ENCODE assay signal across 1 cellular context in genomic region chr17:44220211-44221071, GRCh38.
TF ChIP-seq lines count a peak whose summit lies in the region.

No MANE protein-coding gene starts in this region.

TF ChIP-seq in K562, 482 proteins besides CTCF, POLR2A, EP300 and RAD21 (continued from another document and continues in another):
- TF ChIP-seq, protein P1, sequence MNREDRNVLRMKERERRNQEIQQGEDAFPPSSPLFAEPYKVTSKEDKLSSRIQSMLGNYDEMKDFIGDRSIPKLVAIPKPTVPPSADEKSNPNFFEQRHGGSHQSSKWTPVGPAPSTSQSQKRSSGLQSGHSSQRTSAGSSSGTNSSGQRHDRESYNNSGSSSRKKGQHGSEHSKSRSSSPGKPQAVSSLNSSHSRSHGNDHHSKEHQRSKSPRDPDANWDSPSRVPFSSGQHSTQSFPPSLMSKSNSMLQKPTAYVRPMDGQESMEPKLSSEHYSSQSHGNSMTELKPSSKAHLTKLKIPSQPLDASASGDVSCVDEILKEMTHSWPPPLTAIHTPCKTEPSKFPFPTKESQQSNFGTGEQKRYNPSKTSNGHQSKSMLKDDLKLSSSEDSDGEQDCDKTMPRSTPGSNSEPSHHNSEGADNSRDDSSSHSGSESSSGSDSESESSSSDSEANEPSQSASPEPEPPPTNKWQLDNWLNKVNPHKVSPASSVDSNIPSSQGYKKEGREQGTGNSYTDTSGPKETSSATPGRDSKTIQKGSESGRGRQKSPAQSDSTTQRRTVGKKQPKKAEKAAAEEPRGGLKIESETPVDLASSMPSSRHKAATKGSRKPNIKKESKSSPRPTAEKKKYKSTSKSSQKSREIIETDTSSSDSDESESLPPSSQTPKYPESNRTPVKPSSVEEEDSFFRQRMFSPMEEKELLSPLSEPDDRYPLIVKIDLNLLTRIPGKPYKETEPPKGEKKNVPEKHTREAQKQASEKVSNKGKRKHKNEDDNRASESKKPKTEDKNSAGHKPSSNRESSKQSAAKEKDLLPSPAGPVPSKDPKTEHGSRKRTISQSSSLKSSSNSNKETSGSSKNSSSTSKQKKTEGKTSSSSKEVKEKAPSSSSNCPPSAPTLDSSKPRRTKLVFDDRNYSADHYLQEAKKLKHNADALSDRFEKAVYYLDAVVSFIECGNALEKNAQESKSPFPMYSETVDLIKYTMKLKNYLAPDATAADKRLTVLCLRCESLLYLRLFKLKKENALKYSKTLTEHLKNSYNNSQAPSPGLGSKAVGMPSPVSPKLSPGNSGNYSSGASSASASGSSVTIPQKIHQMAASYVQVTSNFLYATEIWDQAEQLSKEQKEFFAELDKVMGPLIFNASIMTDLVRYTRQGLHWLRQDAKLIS (CRISPR knock-in tag; IDR thresholded peaks at IDR 0.05), result peak; percentile 48; the same call in 1 of the 2 replicates
- TF ChIP-seq HSF4 (CRISPR knock-in tag; IDR thresholded peaks at IDR 0.05; ENCODE audit: borderline replicate concordance) (no peak), ZNF717 (CRISPR knock-in tag; IDR thresholded peaks at IDR 0.05) (no peak), ZNF347 (CRISPR knock-in tag; IDR thresholded peaks at IDR 0.05; ENCODE audit: low read depth) (no peak), ARID2 (IDR thresholded peaks at IDR 0.05) (0 out of 2 replicates have a peak, but pooled peaks have one; percentile 42), CHD2 (IDR thresholded peaks at IDR 0.05; ENCODE audit: low read depth, low read length) (no peak), HMG20B (CRISPR knock-in tag; IDR thresholded peaks at IDR 0.05) (no peak), STAT5A (IDR thresholded peaks at IDR 0.05; ENCODE audit: borderline replicate concordance, low read length) (no peak), ZNF140 (CRISPR knock-in tag; IDR thresholded peaks at IDR 0.05) (no peak), ASH1L (IDR thresholded peaks at IDR 0.05; ENCODE audit: borderline replicate concordance, low read depth, partially characterized antibody) (no peak), POLR3G (IDR thresholded peaks at IDR 0.05; ENCODE audit: extremely low read depth, insufficient read length, insufficient replicate concordance) (no peak), MAZ (CRISPR knock-in tag; conservative IDR thresholded peaks at IDR 0.05 in 1 of 2, IDR thresholded peaks at IDR 0.05 in 1 of 2) (peak in 1 of 2 experiments; percentile 52; a peak in 2 of 4 replicates), TOE1 (IDR thresholded peaks at IDR 0.05; ENCODE audit: borderline replicate concordance) (no peak), TOE1 (CRISPR knock-in tag; IDR thresholded peaks at IDR 0.05; ENCODE audit: borderline replicate concordance, low read depth) (no peak), CGGBP1 (CRISPR knock-in tag; IDR thresholded peaks at IDR 0.05) (no peak), ZNF12 (CRISPR knock-in tag; IDR thresholded peaks at IDR 0.05) (0 out of 2 replicates have a peak, but pooled peaks have one; percentile 29), KLF16 (IDR thresholded peaks at IDR 0.05) (no peak), CHCHD3 (CRISPR knock-in tag; IDR thresholded peaks at IDR 0.05) (no peak), SAP30 (IDR thresholded peaks at IDR 0.05; ENCODE audit: borderline replicate concordance, insufficient read depth, low read depth, low read length, poor library complexity, severe bottlenecking) (no peak), ZNF311 (CRISPR knock-in tag; IDR thresholded peaks at IDR 0.05) (no peak), NRF1 (conservative IDR thresholded peaks at IDR 0.05 in 1 of 2, IDR thresholded peaks at IDR 0.05 in 1 of 2) (no peak; a peak in 1 of 4 replicates), MECOM (CRISPR knock-in tag; IDR thresholded peaks at IDR 0.05) (no peak), CTBP1 (IDR thresholded peaks at IDR 0.05; ENCODE audit: borderline replicate concordance) (peak; percentile 48), PRPF4 (IDR thresholded peaks at IDR 0.05; ENCODE audit: insufficient read depth, low read depth, low read length, poor library complexity, severe bottlenecking) (no peak), JUNB (CRISPR knock-in tag; conservative IDR thresholded peaks at IDR 0.05) (no peak), TGIF2 (CRISPR knock-in tag; IDR thresholded peaks at IDR 0.05) (0 out of 2 replicates have a peak, but pooled peaks have one; percentile 20), BCOR (IDR thresholded peaks at IDR 0.05) (peak; percentile 47), NFE2L1 (tag; IDR thresholded peaks at IDR 0.05; ENCODE audit: borderline replicate concordance, low read depth) (no peak), CHAMP1 (IDR thresholded peaks at IDR 0.05) (no peak), WHSC1 (IDR thresholded peaks at IDR 0.05; ENCODE audit: low read length) (no peak), DLX4 (CRISPR knock-in tag; IDR thresholded peaks at IDR 0.05) (no peak), CREBBP (IDR thresholded peaks at IDR 0.05; ENCODE audit: low read depth, low read length) (no peak), ZNF354B (CRISPR knock-in tag; IDR thresholded peaks at IDR 0.05) (no peak), UBTF (IDR thresholded peaks at IDR 0.05; ENCODE audit: borderline replicate concordance in 1 of 2, low read depth in 2 of 2, low read length in 2 of 2) (peak; percentile 76 to 85), HDAC2 (IDR thresholded peaks at IDR 0.05) (no peak), CREB5 (CRISPR knock-in tag; IDR thresholded peaks at IDR 0.05) (no peak), CBFA2T2 (conservative IDR thresholded peaks at IDR 0.05) (no peak), CBFA2T3 (IDR thresholded peaks at IDR 0.05) (no peak), HBP1 (CRISPR knock-in tag; IDR thresholded peaks at IDR 0.05) (no peak), RBFOX2 (IDR thresholded peaks at IDR 0.05; ENCODE audit: low read depth, low read length) (peak; percentile 77), PTBP1 (IDR thresholded peaks at IDR 0.05; ENCODE audit: low read depth, low read length) (no peak), FOXA3 (CRISPR knock-in tag; conservative IDR thresholded peaks at IDR 0.05 in 1 of 2, IDR thresholded peaks at IDR 0.05 in 1 of 2) (no peak), RB1 (IDR thresholded peaks at IDR 0.05; ENCODE audit: low read depth) (peak; percentile 34; the same call in 1 of the 2 replicates), L3MBTL2 (IDR thresholded peaks at IDR 0.05) (peak; percentile 33; the same call in 1 of the 2 replicates), MTA3 (IDR thresholded peaks at IDR 0.05; ENCODE audit: borderline replicate concordance) (0 out of 2 replicates have a peak, but pooled peaks have one; percentile 45), SMAD4 (CRISPR knock-in tag; conservative IDR thresholded peaks at IDR 0.05) (no peak; the same call in 1 of the 2 replicates)
- TF ChIP-seq, protein P2, sequence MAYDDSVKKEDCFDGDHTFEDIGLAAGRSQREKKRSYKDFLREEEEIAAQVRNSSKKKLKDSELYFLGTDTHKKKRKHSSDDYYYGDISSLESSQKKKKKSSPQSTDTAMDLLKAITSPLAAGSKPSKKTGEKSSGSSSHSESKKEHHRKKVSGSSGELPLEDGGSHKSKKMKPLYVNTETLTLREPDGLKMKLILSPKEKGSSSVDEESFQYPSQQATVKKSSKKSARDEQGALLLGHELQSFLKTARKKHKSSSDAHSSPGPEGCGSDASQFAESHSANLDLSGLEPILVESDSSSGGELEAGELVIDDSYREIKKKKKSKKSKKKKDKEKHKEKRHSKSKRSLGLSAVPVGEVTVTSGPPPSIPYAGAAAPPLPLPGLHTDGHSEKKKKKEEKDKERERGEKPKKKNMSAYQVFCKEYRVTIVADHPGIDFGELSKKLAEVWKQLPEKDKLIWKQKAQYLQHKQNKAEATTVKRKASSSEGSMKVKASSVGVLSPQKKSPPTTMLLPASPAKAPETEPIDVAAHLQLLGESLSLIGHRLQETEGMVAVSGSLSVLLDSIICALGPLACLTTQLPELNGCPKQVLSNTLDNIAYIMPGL (CRISPR knock-in tag; IDR thresholded peaks at IDR 0.05), result no peak
- TF ChIP-seq, protein P3, sequence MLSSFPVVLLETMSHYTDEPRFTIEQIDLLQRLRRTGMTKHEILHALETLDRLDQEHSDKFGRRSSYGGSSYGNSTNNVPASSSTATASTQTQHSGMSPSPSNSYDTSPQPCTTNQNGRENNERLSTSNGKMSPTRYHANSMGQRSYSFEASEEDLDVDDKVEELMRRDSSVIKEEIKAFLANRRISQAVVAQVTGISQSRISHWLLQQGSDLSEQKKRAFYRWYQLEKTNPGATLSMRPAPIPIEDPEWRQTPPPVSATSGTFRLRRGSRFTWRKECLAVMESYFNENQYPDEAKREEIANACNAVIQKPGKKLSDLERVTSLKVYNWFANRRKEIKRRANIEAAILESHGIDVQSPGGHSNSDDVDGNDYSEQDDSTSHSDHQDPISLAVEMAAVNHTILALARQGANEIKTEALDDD (IDR thresholded peaks at IDR 0.05), result no peak
- TF ChIP-seq, protein P4, sequence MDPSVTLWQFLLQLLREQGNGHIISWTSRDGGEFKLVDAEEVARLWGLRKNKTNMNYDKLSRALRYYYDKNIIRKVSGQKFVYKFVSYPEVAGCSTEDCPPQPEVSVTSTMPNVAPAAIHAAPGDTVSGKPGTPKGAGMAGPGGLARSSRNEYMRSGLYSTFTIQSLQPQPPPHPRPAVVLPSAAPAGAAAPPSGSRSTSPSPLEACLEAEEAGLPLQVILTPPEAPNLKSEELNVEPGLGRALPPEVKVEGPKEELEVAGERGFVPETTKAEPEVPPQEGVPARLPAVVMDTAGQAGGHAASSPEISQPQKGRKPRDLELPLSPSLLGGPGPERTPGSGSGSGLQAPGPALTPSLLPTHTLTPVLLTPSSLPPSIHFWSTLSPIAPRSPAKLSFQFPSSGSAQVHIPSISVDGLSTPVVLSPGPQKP (CRISPR knock-in tag; IDR thresholded peaks at IDR 0.05), result no peak
- TF ChIP-seq, protein P5, sequence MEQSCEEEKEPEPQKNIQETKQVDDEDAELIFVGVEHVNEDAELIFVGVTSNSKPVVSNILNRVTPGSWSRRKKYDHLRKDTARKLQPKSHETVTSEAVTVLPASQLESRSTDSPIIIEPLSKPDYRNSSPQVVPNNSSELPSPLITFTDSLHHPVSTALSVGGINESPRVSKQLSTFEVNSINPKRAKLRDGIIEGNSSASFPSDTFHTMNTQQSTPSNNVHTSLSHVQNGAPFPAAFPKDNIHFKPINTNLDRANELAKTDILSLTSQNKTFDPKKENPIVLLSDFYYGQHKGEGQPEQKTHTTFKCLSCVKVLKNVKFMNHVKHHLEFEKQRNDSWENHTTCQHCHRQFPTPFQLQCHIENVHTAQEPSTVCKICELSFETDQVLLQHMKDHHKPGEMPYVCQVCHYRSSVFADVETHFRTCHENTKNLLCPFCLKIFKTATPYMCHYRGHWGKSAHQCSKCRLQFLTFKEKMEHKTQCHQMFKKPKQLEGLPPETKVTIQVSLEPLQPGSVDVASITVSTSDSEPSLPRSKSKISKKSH (CRISPR knock-in tag; IDR thresholded peaks at IDR 0.05), result no peak
